In genomic region chr10:96255569-96256335, GRCh38 we compare ENCODE assay signal across 22 cellular contexts. TPM values are rescaled to one million over a fixed set of nuclear protein-coding genes. Genes with fewer than 3 reads are reported as not detected.
DNase-seq lines count a peak whose midpoint lies in the region; ATAC-seq and TF ChIP-seq lines count a peak whose summit lies in the region.
"Had no signal": no experiment of that assay in that cellular context is flagged by ENCODE, and none has a peak within 500 bp of the region (broad histone marks: within the 10 kb centered on the region; RNA-seq: fewer than 3 reads in every experiment).

No MANE protein-coding gene starts in this region.

- intact Hi-C loops in HCT116 (cut with micrococcal nuclease), result no loop called here

- H3K4me1 Mint-ChIP-seq in nephron, result peaks cover 32% of the 10 kb centered on the region

- no peaks in the 10 kb centered on the region for H3K4me1 ChIP-seq in HCT116 (ENCODE audit: control insufficient read depth in 1 of 2, insufficient read depth in 2 of 2, low read length in 2 of 2)

- ATAC-seq in HCT116 (no peak), GM18502 (IDR thresholded peaks at IDR 0.05; ENCODE audit: poor library complexity, unreplicated experiment) (no peak)
- ATAC-seq: activated naive CD4-positive, alpha-beta T cell treated with anti-CD3 and anti-CD28 coated beads, Interleukin-2, amount 50 U/mL, for 72 hours; right cardiac atrium had no signal

- no peak for TF ChIP-seq POLR2A in HCT116 (IDR thresholded peaks at IDR 0.05; ENCODE audit: borderline replicate concordance, extremely low read depth, insufficient read depth, insufficient read length)

- H3K79me2 ChIP-seq in HCT116 (ENCODE audit: insufficient read depth, low read length), result no peaks in the 10 kb centered on the region

- H3K9me2 ChIP-seq in HCT116 (ENCODE audit: insufficient read depth), result no peaks in the 10 kb centered on the region

- no peak overlapping the region for H3K4me3 ChIP-seq in HCT116 (replicated peaks in 1 of 2; ENCODE audit: low read depth in 1 of 2, low read length in 2 of 2)
- H3K4me3 ChIP-seq: PC-9 had no signal

- CTCF ChIA-PET in HCT116 (lab: Charles Lee), result no interaction called here

- no peaks in the 10 kb centered on the region for H3K27me3 ChIP-seq in HCT116 (ENCODE audit: insufficient read depth, low read length)

- BruUV-seq in HCT116 (replicated peaks; lab: Mats Ljungman, UMichigan), result no TSS peak

- TF ChIP-seq RAD21 in HCT116 (IDR thresholded peaks at IDR 0.05; ENCODE audit: low read depth), result no peak

- H4K20me1 ChIP-seq in HCT116 (ENCODE audit: insufficient read depth), result no peaks in the 10 kb centered on the region

- H3K36me3 Mint-ChIP-seq in nephron (ENCODE audit: low read depth), result no peaks in the 10 kb centered on the region
- H3K36me3 Mint-ChIP-seq: activated naive CD4-positive, alpha-beta T cell treated with anti-CD3 and anti-CD28 coated beads, Interleukin-2, amount 50 U/mL, for 72 hours; CD4-positive, alpha-beta memory T cell had no signal

- H3K4me3 Mint-ChIP-seq in nephron, result no peak overlapping the region
- H3K4me3 Mint-ChIP-seq: activated T-helper 1 cell treated with anti-CD3 and anti-CD28 coated beads, Interleukin-12 subunit alpha, Interleukin-12 subunit beta, Interleukin-2, Interleukin-4 antibody, amounts not matched to agents 30 ng/mL and 10 ng/mL and 1 ng/mL, durations not matched to agents 14 hours and 24 hours and 36 hours; CD4-positive, alpha-beta memory T cell had no signal

- no peaks in the 10 kb centered on the region for H3K36me3 ChIP-seq in HCT116 (ENCODE audit: control insufficient read depth in 1 of 2, insufficient read depth in 2 of 2, low read length in 2 of 2)
- H3K36me3 ChIP-seq: WERI-Rb-1 had no signal

- TF ChIP-seq CTCF in HCT116 (IDR thresholded peaks at IDR 0.05 in 2 of 3, conservative IDR thresholded peaks at IDR 0.05 in 1 of 3; ENCODE audit: borderline replicate concordance in 1 of 3, insufficient read depth in 1 of 3, low read depth in 2 of 3, low read length in 2 of 3) (no peak), nephron (IDR thresholded peaks at IDR 0.05; ENCODE audit: unreplicated experiment in 3 of 3) (no peak)

- H3K9me3 ChIP-seq in HCT116 (ENCODE audit: control insufficient read depth in 1 of 2, insufficient read depth in 1 of 2, low read depth in 1 of 2, low read length in 2 of 2), result no peaks in the 10 kb centered on the region

- POLR2A ChIA-PET in HCT116 (lab: Charles Lee), result interaction anchor here (1.6 kb wide), 1 partner anchor 126 kb away, joined by 4 read pairs; the partner anchor contains the start of gene ZNF518A

- no peaks in the 10 kb centered on the region for H3K9me3 Mint-ChIP-seq in nephron
- H3K9me3 Mint-ChIP-seq: activated naive CD4-positive, alpha-beta T cell treated with anti-CD3 and anti-CD28 coated beads, Interleukin-2, amount 50 U/mL, for 72 hours; activated T-helper 1 cell treated with anti-CD3 and anti-CD28 coated beads, Interleukin-12 subunit alpha, Interleukin-12 subunit beta, Interleukin-2, Interleukin-4 antibody, amounts not matched to agents 30 ng/mL and 10 ng/mL and 1 ng/mL, durations not matched to agents 14 hours and 24 hours and 36 hours; CD4-positive, alpha-beta memory T cell had no signal

- no peak overlapping the region for H3K4me2 ChIP-seq in HCT116 (ENCODE audit: low read length)
- H3K4me2 ChIP-seq: PC-9 had no signal

- H2AFZ ChIP-seq in HCT116 (ENCODE audit: low read depth, low read length, poor library complexity, severe bottlenecking), result peak overlapping the region; percentile 48
- H2AFZ ChIP-seq: PC-9 had no signal

- H3K27me3 Mint-ChIP-seq in nephron (ENCODE audit: low read depth), result no peaks in the 10 kb centered on the region

- H3K27ac Mint-ChIP-seq in nephron, result peak overlapping the region in 2 of 3 experiments; percentile 36 to 50
- H3K27ac Mint-ChIP-seq: activated naive CD4-positive, alpha-beta T cell treated with anti-CD3 and anti-CD28 coated beads, Interleukin-2, amount 50 U/mL, for 72 hours; activated T-helper 1 cell treated with anti-CD3 and anti-CD28 coated beads, Interleukin-12 subunit alpha, Interleukin-12 subunit beta, Interleukin-2, Interleukin-4 antibody, amounts not matched to agents 30 ng/mL and 10 ng/mL and 1 ng/mL, durations not matched to agents 14 hours and 24 hours and 36 hours; CD4-positive, alpha-beta memory T cell had no signal

- H3K9ac ChIP-seq in HCT116 (ENCODE audit: low read length), result no peak overlapping the region

- no peak overlapping the region for H3K27ac ChIP-seq in HCT116 (ENCODE audit: low read depth, low read length)
- H3K27ac ChIP-seq: PC-9, WERI-Rb-1 had no signal

- RAD21 ChIA-PET in HCT116 (lab: Charles Lee; ENCODE audit: low non-redundant PET in 1 of 2, low total read pairs in 2 of 2, uncharacterized antibody in 2 of 2, unreplicated experiment in 2 of 2), result no interaction called here

- DNase-seq in DMS 273 treated with DMSO at 0.1 percent for 48 hours (lab: John Stamatoyannopoulos, UW) (peak; percentile 50), HCT116 (ENCODE audit: low read depth, low spot score) (no peak), NCI-H446 treated with DMSO at 0.1 percent for 48 hours (lab: John Stamatoyannopoulos, UW) (peak; percentile 10), ecto neural progenitor cell (ENCODE audit: low spot score) (no peak), NCI-H2029 treated with DMSO at 0.1 percent for 48 hours (lab: John Stamatoyannopoulos, UW) (no peak)
- DNase-seq: activated CD4-positive, alpha-beta T cell treated with anti-CD3 and anti-CD28 coated beads, Interleukin-2, amount 50 U/mL, for 4 hours; aorta; CD4-positive, alpha-beta memory T cell; IMR-90; PC-9; right cardiac atrium; Right ventricle myocardium superior; stimulated activated CD4-positive, alpha-beta T cell treated with anti-CD3 and anti-CD28 coated beads, Interleukin-4, amount 100 ng/mL, for 1 hour; stimulated activated naive CD4-positive, alpha-beta T cell treated with Interleukin-2 at 50 U/mL for 16 hours; WERI-Rb-1 had no signal

TF ChIP-seq in HCT116, 20 proteins besides CTCF, POLR2A, EP300 and RAD21 (continues in another document):
- TF ChIP-seq YY1 (IDR thresholded peaks at IDR 0.05; ENCODE audit: extremely low read depth, insufficient replicate concordance, low read depth, low read length) (no peak), SRF (IDR thresholded peaks at IDR 0.05; ENCODE audit: low read depth) (no peak), POLR2AphosphoS5 (IDR thresholded peaks at IDR 0.05; ENCODE audit: low read depth, low read length) (no peak), MAX (IDR thresholded peaks at IDR 0.05) (no peak), TCF7L2 (IDR thresholded peaks at IDR 0.05; ENCODE audit: borderline replicate concordance, extremely low read depth, insufficient read depth, insufficient read length) (no peak), ATF3 (IDR thresholded peaks at IDR 0.05) (no peak), EZH2 (IDR thresholded peaks at IDR 0.05) (no peak), SP1 (IDR thresholded peaks at IDR 0.05; ENCODE audit: low read depth) (no peak), ZBTB33 (IDR thresholded peaks at IDR 0.05; ENCODE audit: extremely low read depth, insufficient replicate concordance, low read length) (no peak), REST (IDR thresholded peaks at IDR 0.05; ENCODE audit: low read depth) (no peak), ELF1 (IDR thresholded peaks at IDR 0.05; ENCODE audit: borderline replicate concordance, low read depth) (no peak)

RNA-seq across cellular contexts. Expression of gene BLNK, which starts 15.6 kb away (rescaled TPM):
- total RNA-seq in HCT116 (2021; ENCODE audit: unreplicated experiment), result 0.59 TPM
- polyA plus RNA-seq in HCT116 (2012), result 0.06 and 0.08 TPM in 2 replicates
- total RNA-seq: activated naive CD4-positive, alpha-beta T cell treated with anti-CD3 and anti-CD28 coated beads, Interleukin-2, amount 50 U/mL, for 72 hours; activated T-helper 1 cell treated with anti-CD3 and anti-CD28 coated beads, Interleukin-12 subunit alpha, Interleukin-12 subunit beta, Interleukin-2, Interleukin-4 antibody, amounts not matched to agents 30 ng/mL and 10 ng/mL and 1 ng/mL, durations not matched to agents 14 hours and 24 hours and 36 hours; IMR-90 had no signal
- polyA plus RNA-seq: IMR-90, neural cell had no signal

RNA-seq across cellular contexts. Expression of gene DNTT, which starts 48.5 kb away (rescaled TPM):
- not detected for total RNA-seq in HCT116 (2021; ENCODE audit: unreplicated experiment)
- not detected in 2 replicates for polyA plus RNA-seq in HCT116 (2012)
- total RNA-seq: activated T-helper 1 cell treated with anti-CD3 and anti-CD28 coated beads, Interleukin-12 subunit alpha, Interleukin-12 subunit beta, Interleukin-2, Interleukin-4 antibody, amounts not matched to agents 30 ng/mL and 10 ng/mL and 1 ng/mL, durations not matched to agents 14 hours and 24 hours and 36 hours; aorta; cardiac septum; CD4-positive, alpha-beta memory T cell; IMR-90; PC-9; right cardiac atrium; Right ventricle myocardium superior had no signal
- polyA plus RNA-seq: aorta; CD4-positive, alpha-beta memory T cell; IMR-90; liver; neural cell; right cardiac atrium had no signal

Comparison
In these comparisons a context has a peak if more than half of its experiments do, and no peak if none do; other contexts are left out.
1. DNase-seq: peak in DMS 273 treated with DMSO at 0.1 percent for 48 hours (single experiment) and NCI-H446 treated with DMSO at 0.1 percent for 48 hours (single experiment); none in HCT116 (single experiment), ecto neural progenitor cell (single experiment) and NCI-H2029 treated with DMSO at 0.1 percent for 48 hours (single experiment).